21 cellular contexts compared by ENCODE assay signal in the genomic region with DNA sequence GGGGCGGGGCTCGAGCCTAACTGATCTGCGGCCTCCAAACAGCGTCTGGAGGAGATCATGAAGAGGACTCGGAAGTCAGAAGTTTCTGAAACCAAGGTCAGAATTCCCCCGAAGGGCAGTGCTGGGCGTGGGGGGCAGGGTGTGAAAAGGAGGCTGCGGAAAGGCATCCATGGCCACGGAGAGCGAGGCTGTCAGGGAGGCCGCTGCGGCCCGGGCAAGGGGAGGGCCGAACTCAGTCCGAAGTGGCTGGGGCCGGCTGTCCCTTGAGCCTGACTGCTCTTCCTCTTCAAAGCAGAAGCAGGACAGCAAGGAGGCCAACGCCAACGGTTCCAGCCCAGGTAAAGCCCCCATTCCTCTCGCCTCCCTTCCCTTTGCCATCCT. TPM values are rescaled to one million over a fixed set of nuclear protein-coding genes. Genes with fewer than 3 reads are reported as not detected.
DNase-seq lines count a peak whose midpoint lies in the region; ATAC-seq and TF ChIP-seq lines count a peak whose summit lies in the region.
"Had no signal": no experiment of that assay in that cellular context is flagged by ENCODE, and none has a peak within 500 bp of the region (broad histone marks: within the 10 kb centered on the region; RNA-seq: fewer than 3 reads in every experiment).

No MANE protein-coding gene starts in this region.

- ATAC-seq in gastrocnemius medialis (no peak), HG02870 (IDR thresholded peaks at IDR 0.05; ENCODE audit: unreplicated experiment) (no peak)
- ATAC-seq: naive thymus-derived CD8-positive, alpha-beta T cell had no signal

- H3K9me3 ChIP-seq in ES-I3 (ENCODE audit: control insufficient read depth, insufficient read depth, low read length), result no peaks in the 10 kb centered on the region
- no peaks in the 10 kb centered on the region for H3K9me3 ChIP-seq in WERI-Rb-1 (ENCODE audit: severe bottlenecking)
- H3K9me3 ChIP-seq in iPS-15b (ENCODE audit: control insufficient read depth, insufficient read depth, low read length), result no peaks in the 10 kb centered on the region
- no peaks in the 10 kb centered on the region for H3K9me3 ChIP-seq in gastrocnemius medialis

- peak overlapping the region; percentile 36; the same call in 1 of the 2 replicates for H3K27ac ChIP-seq in WERI-Rb-1
- peak overlapping the region; percentile 26 to 100 (median 98) for H3K27ac ChIP-seq in gastrocnemius medialis
- H3K27ac ChIP-seq: KMS-11 had no signal

- TF ChIP-seq CTCF in WERI-Rb-1 (IDR thresholded peaks at IDR 0.05; ENCODE audit: low read depth, low read length) (no peak), gastrocnemius medialis (IDR thresholded peaks at IDR 0.05 in 4 of 5, conservative IDR thresholded peaks at IDR 0.05 in 1 of 5) (no peak)

- H3K27me3 ChIP-seq in WERI-Rb-1 (ENCODE audit: insufficient read depth, low read depth, severe bottlenecking), result no peaks in the 10 kb centered on the region
- peaks cover 17% of the 10 kb centered on the region for H3K27me3 ChIP-seq in iPS-15b (ENCODE audit: control insufficient read depth, insufficient read depth, low read length)
- H3K27me3 ChIP-seq in gastrocnemius medialis, result no peaks in the 10 kb centered on the region

- H3K4me3 ChIP-seq in WERI-Rb-1 (ENCODE audit: low read depth, low read length), result no peak overlapping the region
- peak overlapping the region; percentile 30 for H3K4me3 ChIP-seq in iPS-15b (ENCODE audit: low read depth, low read length)
- H3K4me3 ChIP-seq in gastrocnemius medialis, result no peak overlapping the region
- H3K4me3 ChIP-seq: smooth muscle cell had no signal

- peaks cover 17% of the 10 kb centered on the region; the same call in 1 of the 2 replicates for H3K4me1 ChIP-seq in ES-I3 (ENCODE audit: insufficient read depth, low read length)
- peaks cover 12% of the 10 kb centered on the region for H3K4me1 ChIP-seq in iPS-15b (ENCODE audit: control insufficient read depth, insufficient read depth, low read length)
- peaks cover 32 to 39% of the 10 kb centered on the region in 2 donors for H3K4me1 ChIP-seq in gastrocnemius medialis

- TF ChIP-seq POLR2A in gastrocnemius medialis (IDR thresholded peaks at IDR 0.05), result no peak

- DNase-seq in WERI-Rb-1 (no peak), gastrocnemius medialis (no peak), KG1 (lab: John Stamatoyannopoulos, UW) (no peak), NCI-H1105 treated with DMSO at 0.1 percent for 48 hours (lab: John Stamatoyannopoulos, UW) (no peak), NCI-H1417 treated with DMSO at 0.1 percent for 48 hours (lab: John Stamatoyannopoulos, UW) (no peak)
- DNase-seq: activated CD4-positive, alpha-beta T cell treated with anti-CD3 and anti-CD28 coated beads, Interleukin-2, amount 50 U/mL, for 4 hours; activated naive CD4-positive, alpha-beta T cell; amniotic stem cell; central memory CD4-positive, alpha-beta T cell; DMS79 treated with DMSO at 0.1 percent for 48 hours; effector CD4-positive, alpha-beta T cell; MV-4-11; naive thymus-derived CD8-positive, alpha-beta T cell; NCI-H2081; NCI-H510A; stimulated activated CD4-positive, alpha-beta T cell treated with anti-CD3 and anti-CD28 coated beads, Interleukin-4, amount 100 ng/mL, for 24 hours had no signal

- peaks cover 2% of the 10 kb centered on the region; the same call in 1 of the 2 replicates for H3K36me3 ChIP-seq in ES-I3 (ENCODE audit: insufficient read depth, low read length)
- H3K36me3 ChIP-seq in WERI-Rb-1, result peaks cover 75% of the 10 kb centered on the region
- no peaks in the 10 kb centered on the region for H3K36me3 ChIP-seq in iPS-15b (ENCODE audit: control insufficient read depth, insufficient read depth, low read length)
- peaks cover 0 to 56% of the 10 kb centered on the region in 2 donors for H3K36me3 ChIP-seq in gastrocnemius medialis

- peak overlapping the region; percentile 13; the same call in 1 of the 2 replicates for H3K9ac ChIP-seq in ES-I3 (ENCODE audit: low read depth, low read length)
- H3K9ac ChIP-seq in iPS-15b (ENCODE audit: low read depth, low read length), result no peak overlapping the region
- H3K9ac ChIP-seq: KMS-11 had no signal

- intact Hi-C loops in gastrocnemius medialis (cut with DNase I; ENCODE audit: low total_unique reads), result no loop called here

- in situ Hi-C loops in gastrocnemius medialis (cut with MboI; ENCODE audit: low sequenced_read_pairs in 4 of 4), result loop anchor here in 1 of 4 donors (25.0 kb wide), 1 partner anchor 108 kb away; no protein-coding TSS in a partner anchor

RNA-seq across cellular contexts. Expression of a gene that starts 23.2 kb away (rescaled TPM):
- 100 to 1,000 TPM; 376 to 967 (median 474) TPM for total RNA-seq in gastrocnemius medialis

RNA-seq across cellular contexts. Expression of a gene that starts 29.9 kb away (rescaled TPM):
- total RNA-seq in gastrocnemius medialis, result 10 to 100 TPM; 57.5 to 72.4 (median 63.5) TPM

RNA-seq across cellular contexts. Expression of a gene that starts 45.0 kb away (rescaled TPM):
- 100 to 1,000 TPM in 3 of 4 donors, 10 to 100 TPM in 1; 88.2 to 174 (median 146) TPM for total RNA-seq in gastrocnemius medialis

RNA-seq across cellular contexts. Expression of a gene that starts 54.2 kb away (rescaled TPM):
- 1 to 10 TPM in 1 of 4 donors, under 1 TPM in 3; 0.61 to 1.6 (median 0.81) TPM for total RNA-seq in gastrocnemius medialis
